In genomic region chr5:124692950-124693349, GRCh38 we compare ENCODE assay signal across 23 cellular contexts. TPM values are rescaled to one million over a fixed set of nuclear protein-coding genes. Genes with fewer than 3 reads are reported as not detected.
"Had no signal": no experiment of that assay in that cellular context is flagged by ENCODE, and none has a peak within 500 bp of the region (broad histone marks: within the 10 kb centered on the region; RNA-seq: fewer than 3 reads in every experiment).

No MANE protein-coding gene starts in this region.

- H3K27ac ChIP-seq: gastrocnemius medialis, suprapubic skin, VCaP had no signal

- ATAC-seq: activated CD4-positive, CD25-positive, alpha-beta regulatory T cell treated with anti-CD3 and anti-CD28 coated beads, Interleukin-2, amount 50 U/mL, for 24 hours; activated T-cell treated with anti-CD3 and anti-CD28 coated beads, Interleukin-2, amount 50 U/mL, for 72 hours; gastrocnemius medialis; left ventricle myocardium superior; stimulated activated effector memory CD8-positive, alpha-beta T cell treated with anti-CD3 and anti-CD28 coated beads, Interleukin-12 subunit alpha, Interleukin-12 subunit beta, amount 100 ng/mL, for 72 hours; T-cell had no signal

- H3K4me3 ChIP-seq: body of pancreas, gastrocnemius medialis, stomach, suprapubic skin, tibial nerve had no signal

- H3K9me3 ChIP-seq: body of pancreas, gastrocnemius medialis, stomach, suprapubic skin, tibial nerve had no signal

- H3K36me3 ChIP-seq: gastrocnemius medialis, stomach, suprapubic skin, tibial nerve had no signal

- H3K27me3 ChIP-seq: gastrocnemius medialis, stomach, suprapubic skin, tibial nerve had no signal

- DNase-seq: activated CD4-positive, alpha-beta memory T cell treated with anti-CD3 and anti-CD28 coated beads, Interleukin-2, amount 10 ng/mL, durations not matched to agents 7 days and 5 days; activated CD4-positive, alpha-beta T cell treated with anti-CD3 and anti-CD28 coated beads, Interleukin-2, amount 10 ng/mL, durations not matched to agents 24 days and 14 days; activated effector memory CD4-positive, alpha-beta T cell treated with Interleukin-2 at 50 U/mL for 16 hours; activated naive CD4-positive, alpha-beta T cell treated with anti-CD3 and anti-CD28 coated beads for 36 hours; activated naive CD8-positive, alpha-beta T cell treated with anti-CD3 and anti-CD28 coated beads, Interleukin-2, amount 10 ng/mL, durations not matched to agents 7 days and 5 days; activated T-cell treated with anti-CD3 and anti-CD28 coated beads, Interleukin-2, amount 50 U/mL, for 72 hours; amygdala; body of pancreas; effector CD8-positive, alpha-beta T cell; gastrocnemius medialis; head of caudate nucleus; hypothalamus; left ventricle myocardium superior; mammary epithelial cell; nucleus accumbens; retina; stomach; T-cell had no signal

RNA-seq across cellular contexts. Expression of gene ZNF608, which starts 53.5 kb away (rescaled TPM):
- total RNA-seq: activated CD4-positive, alpha-beta memory T cell treated with anti-CD3 and anti-CD28 coated beads, Interleukin-2, amount 10 ng/mL, durations not matched to agents 7 days and 5 days; activated CD4-positive, alpha-beta T cell treated with anti-CD3 and anti-CD28 coated beads, Interleukin-2, amount 10 ng/mL, durations not matched to agents 24 days and 14 days; activated naive CD4-positive, alpha-beta T cell treated with anti-CD3 and anti-CD28 coated beads for 36 hours; activated naive CD8-positive, alpha-beta T cell treated with anti-CD3 and anti-CD28 coated beads, Interleukin-2, amount 10 ng/mL, durations not matched to agents 7 days and 5 days had no signal
